ENCODE assay signal across 6 cellular contexts in genomic region chr9:34611251-34611810, GRCh38. TPM values are rescaled to one million over a fixed set of nuclear protein-coding genes. Genes with fewer than 3 reads are reported as not detected.
DNase-seq lines count a peak whose midpoint lies in the region; ATAC-seq and TF ChIP-seq lines count a peak whose summit lies in the region.

No MANE protein-coding gene starts in this region.

- no peak for DNase-seq in left colon
- no peak for DNase-seq in NCI-H1105 (lab: John Stamatoyannopoulos, UW)

- no peak for TF ChIP-seq CTCF in WI38 (IDR thresholded peaks at IDR 0.05; ENCODE audit: low read depth, low read length)

- peak; percentile 5 for ATAC-seq in GM19372 (IDR thresholded peaks at IDR 0.05; ENCODE audit: low read depth, unreplicated experiment)
- peak; percentile 33 for ATAC-seq in left colon
- ATAC-seq in HG03571 (IDR thresholded peaks at IDR 0.05; ENCODE audit: unreplicated experiment): no peak
- ATAC-seq in HG02623 (IDR thresholded peaks at IDR 0.05; ENCODE audit: unreplicated experiment): no peak

- H3K4me3 ChIP-seq in WI38 (ENCODE audit: low read depth, low read length): peak overlapping the region; percentile 76

- intact Hi-C loops in left colon (cut with DNase I, micrococcal nuclease): loop anchor here in 1 of 2 donors (10.0 kb wide), 1 partner anchor 93 kb away; no protein-coding TSS in a partner anchor

RNA-seq across cellular contexts. Expression of gene RPP25L, which starts 0.6 kb away (rescaled TPM):
- total RNA-seq in left colon: 10 to 100 TPM; 36.4 to 40.7 TPM

RNA-seq across cellular contexts. Expression of gene DCTN3, which starts 9.0 kb away (rescaled TPM):
- 10 to 100 TPM; 53.7 to 59.4 TPM for total RNA-seq in left colon

RNA-seq across cellular contexts. Expression of gene ARID3C, which starts 17.5 kb away (rescaled TPM):
- not detected for total RNA-seq in left colon

RNA-seq across cellular contexts. Expression of gene CNTFR, which starts 21.8 kb away (rescaled TPM):
- 10 to 100 TPM in 1 of 2 donors, 1 to 10 TPM in 1; 6.4 to 13.1 TPM for total RNA-seq in left colon

RNA-seq across cellular contexts. Expression of gene SIGMAR1, which starts 26.3 kb away (rescaled TPM):
- total RNA-seq in left colon: 10 to 100 TPM; 47.7 to 58.4 TPM

Comparison
In these comparisons a context has a peak if more than half of its experiments do, and no peak if none do; other contexts are left out.
1. ATAC-seq: peak in GM19372 (single experiment) and left colon (single experiment); none in HG03571 (single experiment) and HG02623 (single experiment).